18 cellular contexts compared by ENCODE assay signal in the genomic region with DNA sequence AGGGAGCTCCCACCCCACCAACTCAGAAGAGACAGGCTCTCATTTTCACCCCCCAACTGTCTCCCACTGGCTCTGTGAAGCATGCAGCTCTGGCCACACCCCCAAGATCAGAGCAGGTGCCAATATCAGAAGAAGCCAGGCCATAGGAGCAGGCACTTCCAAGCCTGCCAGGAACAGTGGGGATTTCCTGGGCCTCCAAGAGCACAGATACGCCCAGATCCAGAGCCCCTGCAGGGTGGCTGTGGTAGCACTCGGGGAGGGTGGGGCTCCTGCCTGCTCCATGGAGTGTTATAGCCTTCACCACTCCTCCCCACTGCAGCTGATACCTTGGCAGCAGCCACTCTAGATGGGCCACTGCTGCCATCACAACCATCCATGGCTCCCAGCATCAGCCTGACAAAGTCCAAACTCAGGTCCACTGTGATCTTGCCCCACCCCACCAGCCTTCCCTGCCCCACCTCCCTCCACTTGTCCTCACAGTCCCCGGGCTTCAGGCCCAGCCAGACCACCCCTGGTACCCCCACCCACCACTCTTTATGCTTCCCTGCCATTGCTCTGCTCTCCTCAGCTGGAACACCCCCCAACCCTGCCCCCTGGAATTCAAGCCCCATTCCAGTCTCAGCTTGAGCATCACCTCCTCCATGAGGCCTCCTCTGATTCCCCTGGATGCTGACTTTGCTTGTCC.
A peak's percentile ranks its signal among the peaks of the same experiment; 100 is the strongest.
DNase-seq lines count a peak whose midpoint lies in the region; ATAC-seq and TF ChIP-seq lines count a peak whose summit lies in the region.
"Had no signal": no experiment of that assay in that cellular context is flagged by ENCODE, and none has a peak within 500 bp of the region (broad histone marks: within the 10 kb centered on the region; RNA-seq: fewer than 3 reads in every experiment).

No MANE protein-coding gene starts in this region.

- H3K4me2 ChIP-seq in neural progenitor cell (no peak overlapping the region), mammary epithelial cell (ENCODE audit: insufficient read depth, low read depth, low read length) (no peak overlapping the region)

- H3K36me3 Mint-ChIP-seq in WTC11 (no peaks in the 10 kb centered on the region), neural progenitor cell (no peaks in the 10 kb centered on the region), glutamatergic neuron (ENCODE audit: unreplicated experiment) (no peaks in the 10 kb centered on the region)
- no peaks in the 10 kb centered on the region for H3K36me3 Mint-ChIP-seq in CD4-positive, alpha-beta T cell (ENCODE audit: low read depth)

- no peaks in the 10 kb centered on the region for H3K36me3 ChIP-seq in neural progenitor cell
- no peaks in the 10 kb centered on the region for H3K36me3 ChIP-seq in mammary epithelial cell (ENCODE audit: insufficient read depth, low read length)
- H3K36me3 ChIP-seq: HAP-1 had no signal

- H3F3A ChIP-seq in neural progenitor cell (ENCODE audit: low read depth): no peaks in the 10 kb centered on the region

- CTCF ChIA-PET in WTC11 (lab: Charles Lee) (interaction anchor here (1.2 kb wide), 2 partner anchors 43 to 79 kb away, joined by 3 to 4 read pairs; no protein-coding TSS in a partner anchor), mammary epithelial cell (lab: Charles Lee; ENCODE audit: low non-redundant PET) (no interaction called here)
- CTCF ChIA-PET in CD4-positive, alpha-beta T cell (lab: Charles Lee): no interaction called here

- BruUV-seq in mammary epithelial cell (replicated peaks; lab: Mats Ljungman, UMichigan): no TSS peak

- 72% methylated on average over 3 of the region's 3 CpGs for WGBS in right cardiac atrium
- WGBS in mammary epithelial cell (ENCODE audit: low coverage, missing lambda C conversion rate): 0% methylated on average over 1 of the region's 3 CpGs

- in situ Hi-C loops in mammary epithelial cell (cut with MboI; ENCODE audit: low sequenced_read_pairs in 2 of 2): no loop called here

- no peaks in the 10 kb centered on the region for H3K4me1 ChIP-seq in right cardiac atrium (ENCODE audit: control insufficient read depth, insufficient read depth, low read length)
- no peaks in the 10 kb centered on the region for H3K4me1 ChIP-seq in neural progenitor cell
- peaks cover 6% of the 10 kb centered on the region for H3K4me1 ChIP-seq in mammary epithelial cell (ENCODE audit: insufficient read depth, low read length)
- H3K4me1 ChIP-seq: HAP-1 had no signal

- H3K27me3 Mint-ChIP-seq in WTC11 (ENCODE audit: low read depth) (no peaks in the 10 kb centered on the region; the same call in 1 of the 2 replicates), neural progenitor cell (ENCODE audit: insufficient read depth, low read depth) (peaks cover 7% of the 10 kb centered on the region), glutamatergic neuron (ENCODE audit: unreplicated experiment) (peaks cover 7% of the 10 kb centered on the region)
- H3K27me3 Mint-ChIP-seq in CD4-positive, alpha-beta T cell: peaks cover 28% of the 10 kb centered on the region

- no peaks in the 10 kb centered on the region for H3K9me3 ChIP-seq in right cardiac atrium (ENCODE audit: control insufficient read depth, low read length)
- no peaks in the 10 kb centered on the region for H3K9me3 ChIP-seq in neural progenitor cell (ENCODE audit: low read depth)
- H3K9me3 ChIP-seq in CD4-positive, alpha-beta T cell (ENCODE audit: control insufficient read depth, low read length): no peaks in the 10 kb centered on the region
- no peaks in the 10 kb centered on the region for H3K9me3 ChIP-seq in mammary epithelial cell (replicated peaks; ENCODE audit: insufficient read depth, low read length)
- H3K9me3 ChIP-seq: HAP-1 had no signal

- no peak overlapping the region for H3K9ac ChIP-seq in neural progenitor cell
- H3K9ac ChIP-seq in mammary epithelial cell (ENCODE audit: insufficient read depth, low read length): no peak overlapping the region

- H2AFZ ChIP-seq in neural progenitor cell (replicated peaks) (no peak overlapping the region), mammary epithelial cell (ENCODE audit: low read depth, low read length) (no peak overlapping the region)

- no peaks in the 10 kb centered on the region for H3K27me3 ChIP-seq in right cardiac atrium (ENCODE audit: control insufficient read depth, insufficient read depth)
- H3K27me3 ChIP-seq in neural progenitor cell: no peaks in the 10 kb centered on the region
- H3K27me3 ChIP-seq in CD4-positive, alpha-beta T cell (ENCODE audit: control insufficient read depth, insufficient read depth, low read length): no peaks in the 10 kb centered on the region
- H3K27me3 ChIP-seq in mammary epithelial cell (ENCODE audit: insufficient read depth, low read length): no peaks in the 10 kb centered on the region

- no peaks in the 10 kb centered on the region for H3K9me3 Mint-ChIP-seq in WTC11
- no peaks in the 10 kb centered on the region for H3K9me3 Mint-ChIP-seq in neural progenitor cell
- H3K9me3 Mint-ChIP-seq in glutamatergic neuron (ENCODE audit: unreplicated experiment): peaks cover 2% of the 10 kb centered on the region
- no peaks in the 10 kb centered on the region for H3K9me3 Mint-ChIP-seq in CD4-positive, alpha-beta T cell

- H4K20me1 ChIP-seq in neural progenitor cell (ENCODE audit: low read depth): no peaks in the 10 kb centered on the region
- no peaks in the 10 kb centered on the region for H4K20me1 ChIP-seq in mammary epithelial cell (ENCODE audit: insufficient read depth, low read length)

- H3K27ac Mint-ChIP-seq in WTC11 (no peak overlapping the region), neural progenitor cell (peak overlapping the region; percentile 72), glutamatergic neuron (ENCODE audit: unreplicated experiment) (no peak overlapping the region)
- H3K27ac Mint-ChIP-seq in CD4-positive, alpha-beta T cell: no peak overlapping the region

- POLR2A ChIA-PET in WTC11 (lab: Charles Lee): no interaction called here
- POLR2A ChIA-PET in CD4-positive, alpha-beta T cell (lab: Charles Lee): no interaction called here

- H3K27ac ChIP-seq in right cardiac atrium (ENCODE audit: low read length) (no peak overlapping the region), neural progenitor cell (no peak overlapping the region), mammary epithelial cell (ENCODE audit: insufficient read depth, low read depth, low read length) (no peak overlapping the region)
- no peak overlapping the region for H3K27ac ChIP-seq in CD4-positive, alpha-beta T cell (ENCODE audit: low read depth, low read length)
- H3K27ac ChIP-seq: HL-60, SK-N-MC had no signal

- no peak overlapping the region for H3K4me3 ChIP-seq in right cardiac atrium (ENCODE audit: low read length)
- no peak overlapping the region for H3K4me3 ChIP-seq in neural progenitor cell
- no peak overlapping the region for H3K4me3 ChIP-seq in mammary epithelial cell (replicated peaks in 1 of 3; ENCODE audit: insufficient read depth in 1 of 3, low read depth in 2 of 3, low read length in 3 of 3)
- H3K4me3 ChIP-seq: HAP-1, SK-N-MC had no signal

- peak; percentile 50 for DNase-seq in cardiac septum (ENCODE audit: low spot score)
- DNase-seq in right cardiac atrium: no peak
- DNase-seq in WTC11 (ENCODE audit: low spot score): no peak
- DNase-seq in neural progenitor cell (ENCODE audit: low spot score): no peak
- no peak for DNase-seq in glutamatergic neuron
- no peak for DNase-seq in CD4-positive, alpha-beta T cell
- no peak for DNase-seq in mammary epithelial cell
- DNase-seq: AML-193, DMS53, NCI-H1417 treated with DMSO at 0.1 percent for 48 hours, NCI-H1930, NCI-H2171, NCI-H774, Right ventricle myocardium superior had no signal

- no peak overlapping the region for H3K4me3 Mint-ChIP-seq in WTC11
- H3K4me3 Mint-ChIP-seq in neural progenitor cell: no peak overlapping the region
- no peak overlapping the region for H3K4me3 Mint-ChIP-seq in glutamatergic neuron (ENCODE audit: unreplicated experiment)
- H3K4me3 Mint-ChIP-seq in CD4-positive, alpha-beta T cell: no peak overlapping the region

- ATAC-seq in right cardiac atrium: no peak
- peak; percentile 38; the same call in 1 of the 2 replicates for ATAC-seq in WTC11
- no peak for ATAC-seq in CD4-positive, alpha-beta T cell (ENCODE audit: poor library complexity)
- ATAC-seq: Panc1 had no signal

- no peak for TF ChIP-seq CTCF in WTC11 (IDR thresholded peaks at IDR 0.05)
- TF ChIP-seq CTCF in neural progenitor cell (IDR thresholded peaks at IDR 0.05): no peak
- no peak for TF ChIP-seq CTCF in glutamatergic neuron (IDR thresholded peaks at IDR 0.05; ENCODE audit: partially characterized antibody, unreplicated experiment)
- TF ChIP-seq CTCF in CD4-positive, alpha-beta T cell (IDR thresholded peaks at IDR 0.05): no peak
- TF ChIP-seq CTCF in mammary epithelial cell (conservative IDR thresholded peaks at IDR 0.05 in 1 of 2, IDR thresholded peaks at IDR 0.05 in 1 of 2; ENCODE audit: extremely low read depth in 1 of 2, insufficient read depth in 1 of 2, low read depth in 1 of 2, low read length in 2 of 2): no peak

- dilution Hi-C loops in mammary epithelial cell (cut with HindIII; ENCODE audit: low sequenced_read_pairs): no loop called here

- no peaks in the 10 kb centered on the region for H3K4me1 Mint-ChIP-seq in WTC11
- peaks cover 3% of the 10 kb centered on the region for H3K4me1 Mint-ChIP-seq in neural progenitor cell
- no peaks in the 10 kb centered on the region for H3K4me1 Mint-ChIP-seq in glutamatergic neuron (ENCODE audit: low read depth, unreplicated experiment)
- no peaks in the 10 kb centered on the region for H3K4me1 Mint-ChIP-seq in CD4-positive, alpha-beta T cell (ENCODE audit: low read depth)

- H3K79me2 ChIP-seq in neural progenitor cell (ENCODE audit: low read depth) (no peaks in the 10 kb centered on the region), mammary epithelial cell (ENCODE audit: insufficient read depth, low read length) (no peaks in the 10 kb centered on the region)

- intact Hi-C loops in cardiac septum (cut with DNase I) (no loop called here), right cardiac atrium (cut with DNase I) (no loop called here), mammary epithelial cell (cut with micrococcal nuclease) (no loop called here)
- intact Hi-C loops in CD4-positive, alpha-beta T cell (cut with DNase I, micrococcal nuclease): no loop called here

TF ChIP-seq in WTC11, 78 proteins besides CTCF, POLR2A, EP300 and RAD21:
- TF ChIP-seq RORB (CRISPR knock-in tag; IDR thresholded peaks at IDR 0.05): no peak
- TF ChIP-seq EMX1 (CRISPR knock-in tag; IDR thresholded peaks at IDR 0.05): no peak
- no peak for TF ChIP-seq CBFB (CRISPR knock-in tag; IDR thresholded peaks at IDR 0.05; ENCODE audit: low read depth)
